31 cellular contexts compared by ENCODE assay signal in the genomic region with DNA sequence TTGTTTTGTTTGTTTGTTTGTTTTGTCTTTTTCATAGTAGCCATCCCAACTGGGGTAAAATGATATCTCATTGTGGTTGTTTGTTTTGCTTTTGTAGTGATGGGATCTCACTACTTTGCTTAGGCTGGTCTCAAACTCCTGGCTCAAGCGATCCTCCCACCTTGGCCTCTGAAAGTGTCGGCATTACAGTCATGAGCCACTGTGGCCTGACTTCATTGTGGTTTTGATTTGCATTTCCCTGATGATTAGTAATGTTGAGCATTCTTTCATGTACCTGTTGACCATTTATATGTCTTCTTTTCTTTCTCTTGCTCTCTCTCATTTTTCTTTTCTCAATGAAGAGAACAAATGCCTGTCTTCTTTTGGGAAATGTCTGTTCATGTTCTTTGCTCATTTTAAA. TPM values are rescaled to one million over a fixed set of nuclear protein-coding genes. Genes with fewer than 3 reads are reported as not detected.
"Had no signal": no experiment of that assay in that cellular context is flagged by ENCODE, and none has a peak within 500 bp of the region (broad histone marks: within the 10 kb centered on the region; RNA-seq: fewer than 3 reads in every experiment).

No MANE protein-coding gene starts in this region.

- H3K27ac Mint-ChIP-seq: activated CD8-positive, alpha-beta T cell treated with anti-CD3 and anti-CD28 coated beads for 36 hours; activated naive CD4-positive, alpha-beta T cell treated with anti-CD3 and anti-CD28 coated beads for 36 hours; activated naive CD8-positive, alpha-beta T cell; activated T-cell treated with anti-CD3 and anti-CD28 coated beads, Interleukin-2, amount 50 U/mL, for 24 hours; activated T-helper 1 cell treated with anti-CD3 and anti-CD28 coated beads, Interleukin-12 subunit alpha, Interleukin-12 subunit beta, Interleukin-2, Interleukin-4 antibody, amounts not matched to agents 30 ng/mL and 10 ng/mL and 1 ng/mL, durations not matched to agents 14 hours and 24 hours and 36 hours; brain had no signal

- H3K4me3 Mint-ChIP-seq: activated CD8-positive, alpha-beta T cell treated with anti-CD3 and anti-CD28 coated beads for 36 hours; activated naive CD4-positive, alpha-beta T cell treated with anti-CD3 and anti-CD28 coated beads for 36 hours; activated naive CD8-positive, alpha-beta T cell; activated T-cell treated with anti-CD3 and anti-CD28 coated beads, Interleukin-2, amount 50 U/mL, for 24 hours; activated T-helper 1 cell treated with anti-CD3 and anti-CD28 coated beads, Interleukin-12 subunit alpha, Interleukin-12 subunit beta, Interleukin-2, Interleukin-4 antibody, amounts not matched to agents 30 ng/mL and 10 ng/mL and 1 ng/mL, durations not matched to agents 14 hours and 24 hours and 36 hours; brain; central memory CD8-positive, alpha-beta T cell had no signal

- H3K36me3 Mint-ChIP-seq: brain had no signal

- DNase-seq: activated CD4-positive, alpha-beta T cell treated with anti-CD3 and anti-CD28 coated beads for 4 hours; activated CD8-positive, alpha-beta memory T cell treated with anti-CD3 and anti-CD28 coated beads, Interleukin-2, amount 50 U/mL, for 4 hours; activated CD8-positive, alpha-beta T cell treated with anti-CD3 and anti-CD28 coated beads for 36 hours; activated effector memory CD4-positive, alpha-beta T cell treated with Interleukin-2 at 50 U/mL for 16 hours; activated naive CD4-positive, alpha-beta T cell treated with anti-CD3 and anti-CD28 coated beads for 36 hours; activated T-cell treated with anti-CD3 and anti-CD28 coated beads, Interleukin-2, amount 50 U/mL, for 24 hours; amygdala; MV-4-11; NCI-H1092 treated with DMSO at 0.1 percent for 48 hours; NCI-H1417 treated with DMSO at 0.1 percent for 48 hours; NCI-H1694; NCI-H2029; NCI-H2107; NCI-H345; NCI-H510A; NCI-H526 treated with DMSO at 0.1 percent for 48 hours; NCI-H82; NK-92 treated with Interleukin-12 subunit alpha and Interleukin-12 subunit beta, amount 100 ng/mL, for 24 hours; OCI-M1; RPMI8226; T-helper 1 cell; WERI-Rb-1 had no signal

- H3K4me3 ChIP-seq: SK-N-MC had no signal

- H3K36me3 ChIP-seq: WERI-Rb-1 had no signal

- H3K27ac ChIP-seq: SK-N-MC, WERI-Rb-1 had no signal

- ATAC-seq: activated CD4-positive, CD25-positive, alpha-beta regulatory T cell treated with anti-CD3 and anti-CD28 coated beads, Interleukin-2, amount 50 U/mL, for 24 hours; activated CD8-positive, alpha-beta T cell treated with anti-CD3 and anti-CD28 coated beads for 36 hours; Panc1; Right ventricle myocardium inferior had no signal

- H3K4me1 Mint-ChIP-seq: brain; central memory CD8-positive, alpha-beta T cell had no signal

RNA-seq across cellular contexts. Expression of a gene that starts 30.8 kb away (rescaled TPM):
- total RNA-seq: MCF 10A had no signal

RNA-seq across cellular contexts. Expression of a gene that starts 33.3 kb away (rescaled TPM):
- total RNA-seq: MCF 10A had no signal

RNA-seq across cellular contexts. Expression of a gene that starts 35.6 kb away (rescaled TPM):
- total RNA-seq: MCF 10A had no signal
